24 cellular contexts compared by ENCODE assay signal in the genomic region with DNA sequence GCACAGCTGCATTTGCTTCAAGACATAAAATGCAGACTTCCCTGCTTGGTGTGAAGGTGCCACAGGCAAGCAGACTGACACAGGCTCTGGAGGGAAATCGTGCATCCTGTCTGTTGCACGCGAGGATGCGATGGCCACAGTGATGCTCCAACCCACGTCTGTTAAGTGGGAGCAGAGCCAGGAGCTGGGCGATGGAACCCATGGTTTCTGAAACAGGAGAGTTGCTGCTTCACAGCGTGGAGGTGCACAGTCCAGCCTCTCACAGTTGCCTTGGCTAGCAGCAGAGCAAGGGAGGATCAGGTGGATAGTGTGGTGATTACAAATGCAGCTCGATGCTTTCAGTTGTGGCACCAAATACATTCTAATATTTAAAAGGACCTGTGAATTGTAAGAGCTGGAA.
DNase-seq lines count a peak whose midpoint lies in the region; ATAC-seq and TF ChIP-seq lines count a peak whose summit lies in the region.
"Had no signal": no experiment of that assay in that cellular context is flagged by ENCODE, and none has a peak within 500 bp of the region (broad histone marks: within the 10 kb centered on the region; RNA-seq: fewer than 3 reads in every experiment).

No MANE protein-coding gene starts in this region.

- H3K4me1 ChIP-seq in GM23338 (ENCODE audit: insufficient read depth) (0 out of 2 replicates have a peak, but pooled peaks cover 2% of the 10 kb centered on the region), lower lobe of right lung (no peaks in the 10 kb centered on the region)

- H3K27ac Mint-ChIP-seq in GM23338 (no peak overlapping the region), osteocyte (ENCODE audit: unreplicated experiment) (no peak overlapping the region)
- H3K27ac Mint-ChIP-seq: CD8-positive, alpha-beta T cell had no signal

- ATAC-seq in GM23338 (no peak), lower lobe of right lung (no peak), GM18498 (IDR thresholded peaks at IDR 0.05; ENCODE audit: unreplicated experiment) (no peak)
- ATAC-seq: CD8-positive, alpha-beta T cell; HCT116 had no signal

- H3K4me1 Mint-ChIP-seq in GM23338 (peaks cover 11% of the 10 kb centered on the region), osteocyte (ENCODE audit: unreplicated experiment) (no peaks in the 10 kb centered on the region)

- H3K36me3 Mint-ChIP-seq in GM23338 (ENCODE audit: low read depth) (no peaks in the 10 kb centered on the region; the same call in 2 of the 3 replicates), osteocyte (ENCODE audit: unreplicated experiment) (no peaks in the 10 kb centered on the region)
- H3K36me3 Mint-ChIP-seq: CD8-positive, alpha-beta T cell had no signal

- TF ChIP-seq CTCF in GM23338 (conservative IDR thresholded peaks at IDR 0.05; ENCODE audit: low read depth in 2 of 2): no peak
- TF ChIP-seq CTCF in osteocyte (IDR thresholded peaks at IDR 0.05): no peak
- no peak for TF ChIP-seq CTCF in lower lobe of right lung (IDR thresholded peaks at IDR 0.05)

- H3K79me2 ChIP-seq in GM23338 (replicated peaks; ENCODE audit: insufficient read depth): no peaks in the 10 kb centered on the region

- no peak overlapping the region for H3K4me2 ChIP-seq in GM23338

- no peaks in the 10 kb centered on the region for H3F3A ChIP-seq in GM23338 (replicated peaks; ENCODE audit: low read depth)

- H3K9me3 Mint-ChIP-seq in GM23338 (peaks cover 2% of the 10 kb centered on the region; the same call in 2 of the 3 replicates), osteocyte (ENCODE audit: unreplicated experiment) (peaks cover 4% of the 10 kb centered on the region)

- H3K4me3 ChIP-seq in GM23338: no peak overlapping the region
- no peak overlapping the region for H3K4me3 ChIP-seq in lower lobe of right lung

- H3K27ac ChIP-seq in GM23338 (ENCODE audit: low read depth) (no peak overlapping the region), angular gyrus (ENCODE audit: low read depth, low read length) (peak overlapping the region; percentile 0), lower lobe of right lung (no peak overlapping the region)
- H3K27ac ChIP-seq: 22Rv1 had no signal

- no peaks in the 10 kb centered on the region for H4K20me1 ChIP-seq in GM23338 (replicated peaks; ENCODE audit: insufficient read depth)

- H3K4me3 Mint-ChIP-seq in GM23338 (no peak overlapping the region), osteocyte (ENCODE audit: unreplicated experiment) (no peak overlapping the region)
- H3K4me3 Mint-ChIP-seq: CD8-positive, alpha-beta T cell had no signal

- peaks cover 7% of the 10 kb centered on the region for H3K9me3 ChIP-seq in lower lobe of right lung

- H3K36me3 ChIP-seq in GM23338 (ENCODE audit: insufficient read depth) (no peaks in the 10 kb centered on the region), lower lobe of right lung (no peaks in the 10 kb centered on the region)

- H2AFZ ChIP-seq in GM23338: 0 out of 2 replicates have a peak overlapping the region, but pooled peaks have one; percentile 87

- H3K27me3 ChIP-seq in GM23338 (ENCODE audit: insufficient read depth) (no peaks in the 10 kb centered on the region), lower lobe of right lung (ENCODE audit: low read depth) (peaks cover 30% of the 10 kb centered on the region)

- intact Hi-C loops in lower lobe of right lung (cut with DNase I): no loop called here

- DNase-seq in DMS 273 (lab: John Stamatoyannopoulos, UW; ENCODE audit: unreplicated experiment) (peak; percentile 35), DMS 273 treated with DMSO at 0.1 percent for 48 hours (lab: John Stamatoyannopoulos, UW) (no peak), GM23338 (ENCODE audit: low spot score) (no peak), osteocyte (ENCODE audit: extremely low spot score, unreplicated experiment) (peak; percentile 49), lower lobe of right lung (no peak), SKM-1 (lab: John Stamatoyannopoulos, UW; ENCODE audit: unreplicated experiment) (no peak)
- DNase-seq: CD8-positive, alpha-beta T cell; DMS79 treated with DMSO at 0.1 percent for 48 hours; GOT3; Karpas-422; MV-4-11; NCI-H1105 treated with DMSO at 0.1 percent for 48 hours; NCI-H2029 treated with DMSO at 0.1 percent for 48 hours; NCI-H2171; NCI-H345; NCI-H82; OCI-M1; RPMI8226; SHP77; SW 1271 had no signal

- H3K27me3 Mint-ChIP-seq in GM23338 (ENCODE audit: insufficient read depth, low read depth, poor library complexity) (peaks cover 2% of the 10 kb centered on the region), osteocyte (ENCODE audit: unreplicated experiment) (peaks cover 18% of the 10 kb centered on the region)

- no peaks in the 10 kb centered on the region for H3K9me2 ChIP-seq in GM23338 (ENCODE audit: insufficient read depth)

TF ChIP-seq in GM23338, 12 proteins besides CTCF, POLR2A, EP300 and RAD21 (continues in another document):
- TF ChIP-seq EZH2phosphoT487 (IDR thresholded peaks at IDR 0.05; ENCODE audit: unreplicated experiment) (no peak), ZNF331 (CRISPR knock-in tag; IDR thresholded peaks at IDR 0.05; ENCODE audit: low read depth) (no peak), ZNF462 (CRISPR knock-in tag; IDR thresholded peaks at IDR 0.05) (no peak), JUNB (IDR thresholded peaks at IDR 0.05; ENCODE audit: unreplicated experiment) (no peak), POLR2AphosphoS5 (IDR thresholded peaks at IDR 0.05; ENCODE audit: low read depth) (no peak), ETS1 (IDR thresholded peaks at IDR 0.05) (no peak), EZH2 (IDR thresholded peaks at IDR 0.05; ENCODE audit: low read depth, unreplicated experiment) (no peak), NANOG (IDR thresholded peaks at IDR 0.05; ENCODE audit: borderline replicate concordance) (no peak), CREB1 (CRISPR knock-in tag; IDR thresholded peaks at IDR 0.05; ENCODE audit: low read depth) (no peak)

Comparison
In these comparisons a context has a peak if more than half of its experiments do, and no peak if none do; other contexts are left out.
1. DNase-seq: peak in DMS 273 (single experiment) and osteocyte (single experiment); none in DMS 273 treated with DMSO at 0.1 percent for 48 hours (single experiment), GM23338 (single experiment), lower lobe of right lung (single experiment) and SKM-1 (single experiment).